Comparison of ENCODE assay signal across 1 cellular context in the genomic region with DNA sequence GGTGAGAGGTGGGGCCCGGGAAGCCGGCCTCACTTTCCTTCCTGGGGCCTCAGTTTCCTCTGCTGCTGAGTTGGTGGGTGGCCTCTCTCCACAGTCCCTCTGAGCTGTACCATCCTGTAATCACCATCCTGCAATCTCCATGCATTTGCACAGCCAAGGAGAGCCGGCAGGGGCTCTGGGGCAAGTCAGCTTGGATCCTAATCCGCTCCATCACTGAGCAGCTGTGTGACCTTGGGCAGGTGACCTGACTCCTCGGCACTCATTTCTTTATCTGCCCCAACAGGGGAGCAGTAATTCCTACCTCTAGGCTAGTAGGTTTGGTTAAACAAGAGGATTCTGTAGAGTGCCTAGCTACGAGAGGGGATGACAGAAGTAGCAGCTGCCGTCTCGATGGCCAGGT.
TF ChIP-seq lines count a peak whose summit lies in the region.

No MANE protein-coding gene starts in this region.

TF ChIP-seq in K562, 482 proteins besides CTCF, POLR2A, EP300 and RAD21 (continued from another document):
- TF ChIP-seq, protein P1, sequence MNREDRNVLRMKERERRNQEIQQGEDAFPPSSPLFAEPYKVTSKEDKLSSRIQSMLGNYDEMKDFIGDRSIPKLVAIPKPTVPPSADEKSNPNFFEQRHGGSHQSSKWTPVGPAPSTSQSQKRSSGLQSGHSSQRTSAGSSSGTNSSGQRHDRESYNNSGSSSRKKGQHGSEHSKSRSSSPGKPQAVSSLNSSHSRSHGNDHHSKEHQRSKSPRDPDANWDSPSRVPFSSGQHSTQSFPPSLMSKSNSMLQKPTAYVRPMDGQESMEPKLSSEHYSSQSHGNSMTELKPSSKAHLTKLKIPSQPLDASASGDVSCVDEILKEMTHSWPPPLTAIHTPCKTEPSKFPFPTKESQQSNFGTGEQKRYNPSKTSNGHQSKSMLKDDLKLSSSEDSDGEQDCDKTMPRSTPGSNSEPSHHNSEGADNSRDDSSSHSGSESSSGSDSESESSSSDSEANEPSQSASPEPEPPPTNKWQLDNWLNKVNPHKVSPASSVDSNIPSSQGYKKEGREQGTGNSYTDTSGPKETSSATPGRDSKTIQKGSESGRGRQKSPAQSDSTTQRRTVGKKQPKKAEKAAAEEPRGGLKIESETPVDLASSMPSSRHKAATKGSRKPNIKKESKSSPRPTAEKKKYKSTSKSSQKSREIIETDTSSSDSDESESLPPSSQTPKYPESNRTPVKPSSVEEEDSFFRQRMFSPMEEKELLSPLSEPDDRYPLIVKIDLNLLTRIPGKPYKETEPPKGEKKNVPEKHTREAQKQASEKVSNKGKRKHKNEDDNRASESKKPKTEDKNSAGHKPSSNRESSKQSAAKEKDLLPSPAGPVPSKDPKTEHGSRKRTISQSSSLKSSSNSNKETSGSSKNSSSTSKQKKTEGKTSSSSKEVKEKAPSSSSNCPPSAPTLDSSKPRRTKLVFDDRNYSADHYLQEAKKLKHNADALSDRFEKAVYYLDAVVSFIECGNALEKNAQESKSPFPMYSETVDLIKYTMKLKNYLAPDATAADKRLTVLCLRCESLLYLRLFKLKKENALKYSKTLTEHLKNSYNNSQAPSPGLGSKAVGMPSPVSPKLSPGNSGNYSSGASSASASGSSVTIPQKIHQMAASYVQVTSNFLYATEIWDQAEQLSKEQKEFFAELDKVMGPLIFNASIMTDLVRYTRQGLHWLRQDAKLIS (CRISPR knock-in tag; IDR thresholded peaks at IDR 0.05) = no peak
- TF ChIP-seq CBFA2T3 (IDR thresholded peaks at IDR 0.05) = peak; percentile 16; the same call in 1 of the 2 replicates
- TF ChIP-seq, protein P2, sequence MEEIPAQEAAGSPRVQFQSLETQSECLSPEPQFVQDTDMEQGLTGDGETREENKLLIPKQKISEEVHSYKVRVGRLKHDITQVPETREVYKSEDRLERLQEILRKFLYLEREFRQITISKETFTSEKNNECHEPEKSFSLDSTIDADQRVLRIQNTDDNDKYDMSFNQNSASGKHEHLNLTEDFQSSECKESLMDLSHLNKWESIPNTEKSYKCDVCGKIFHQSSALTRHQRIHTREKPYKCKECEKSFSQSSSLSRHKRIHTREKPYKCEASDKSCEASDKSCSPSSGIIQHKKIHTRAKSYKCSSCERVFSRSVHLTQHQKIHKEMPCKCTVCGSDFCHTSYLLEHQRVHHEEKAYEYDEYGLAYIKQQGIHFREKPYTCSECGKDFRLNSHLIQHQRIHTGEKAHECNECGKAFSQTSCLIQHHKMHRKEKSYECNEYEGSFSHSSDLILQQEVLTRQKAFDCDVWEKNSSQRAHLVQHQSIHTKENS (CRISPR knock-in tag; IDR thresholded peaks at IDR 0.05) = no peak
- TF ChIP-seq GABPA (tag; conservative IDR thresholded peaks at IDR 0.05; ENCODE audit: low read depth) = no peak
- peak; percentile 82; the same call in 1 of the 2 replicates for TF ChIP-seq ESRRA (IDR thresholded peaks at IDR 0.05; ENCODE audit: borderline replicate concordance, low read depth)
